ENCODE assay signal across 23 cellular contexts in genomic region chr12:15794836-15795235, GRCh38.
"Had no signal": no experiment of that assay in that cellular context is flagged by ENCODE, and none has a peak within 500 bp of the region (broad histone marks: within the 10 kb centered on the region; RNA-seq: fewer than 3 reads in every experiment).

No MANE protein-coding gene starts in this region.

- ATAC-seq: left cardiac atrium; lower lobe of right lung; pancreas; right cardiac atrium; stimulated activated naive CD8-positive, alpha-beta T cell treated with anti-CD3 and anti-CD28 coated beads, Interleukin-15, Interleukin-2, amounts not matched to agents 100 U/mL and 50 U/mL, for 24 hours had no signal

- H3K4me2 ChIP-seq: hepatocyte, smooth muscle cell had no signal

- H3K27ac ChIP-seq: hepatocyte, left ventricle myocardium inferior, lower lobe of right lung, pancreas, suprapubic skin, thyroid gland, upper lobe of left lung, uterus had no signal

- H3K27ac Mint-ChIP-seq: nephron, progenitor cell of endocrine pancreas had no signal

- H3K4me3 Mint-ChIP-seq: nephron had no signal

- H3K9me3 ChIP-seq: left ventricle myocardium inferior, lower lobe of right lung, pancreas, suprapubic skin, thyroid gland, upper lobe of left lung, uterus had no signal

- H3K4me1 ChIP-seq: lower lobe of right lung, pancreas, uterus had no signal

- DNase-seq: dermis blood vessel endothelial cell; erythroblast; foreskin melanocyte; head of caudate nucleus; kidney; left cardiac atrium; left ventricle myocardium inferior; lower lobe of right lung; mesenchymal stem cell; midbrain; occipital lobe; pancreas; right cardiac atrium; stimulated activated CD4-positive, alpha-beta T cell treated with anti-CD3 and anti-CD28 coated beads, Interleukin-2, amount 100 ng/mL, for 48 hours; stimulated activated naive CD8-positive, alpha-beta T cell treated with anti-CD3 and anti-CD28 coated beads, Interleukin-15, Interleukin-2, amounts not matched to agents 100 U/mL and 50 U/mL, for 24 hours; thyroid gland; upper lobe of left lung; uterus had no signal

- H3K4me3 ChIP-seq: hepatocyte, left ventricle myocardium inferior, lower lobe of right lung, pancreas, smooth muscle cell, suprapubic skin, thyroid gland, upper lobe of left lung, uterus had no signal

- H2AFZ ChIP-seq: hepatocyte had no signal

- H3K9me3 Mint-ChIP-seq: nephron had no signal

- H3K27me3 ChIP-seq: hepatocyte, pancreas, suprapubic skin, thyroid gland, upper lobe of left lung, uterus had no signal

- H3K36me3 ChIP-seq: left ventricle myocardium inferior, lower lobe of right lung, pancreas, suprapubic skin, thyroid gland, upper lobe of left lung, uterus had no signal

- H3K79me2 ChIP-seq: hepatocyte had no signal
